In genomic region chr7:48424731-48425130, GRCh38 we compare ENCODE assay signal across 8 cellular contexts.
DNase-seq lines count a peak whose midpoint lies in the region; ATAC-seq and TF ChIP-seq lines count a peak whose summit lies in the region.

No MANE protein-coding gene starts in this region.

- H3K36me3 ChIP-seq in RWPE2 (ENCODE audit: low read depth) = no peaks in the 10 kb centered on the region

- H3K4me1 ChIP-seq in RWPE2 (ENCODE audit: insufficient read depth, poor library complexity, severe bottlenecking) = peaks cover 40% of the 10 kb centered on the region

- no peaks in the 10 kb centered on the region for H3K36me3 Mint-ChIP-seq in activated T-cell treated with anti-CD3 and anti-CD28 coated beads, Interleukin-2, amount 50 U/mL, for 24 hours (ENCODE audit: low read depth)

- no peaks in the 10 kb centered on the region for H3K4me1 Mint-ChIP-seq in activated T-cell treated with anti-CD3 and anti-CD28 coated beads, Interleukin-2, amount 50 U/mL, for 24 hours (ENCODE audit: low read depth)

- TF ChIP-seq CTCF in GM12873 (IDR thresholded peaks at IDR 0.05; ENCODE audit: insufficient read depth, low read depth, low read length, missing control alignments) = peak; percentile 54
- peak; percentile 79 for TF ChIP-seq CTCF in RWPE2 (IDR thresholded peaks at IDR 0.05; ENCODE audit: poor library complexity, severe bottlenecking)

- DNase-seq in RWPE2 (ENCODE audit: low spot score) (no peak), left lobe of liver (ENCODE audit: low spot score) (no peak), CD1c-positive myeloid dendritic cell (ENCODE audit: extremely low spot score) (no peak)
- DNase-seq in activated T-cell treated with anti-CD3 and anti-CD28 coated beads, Interleukin-2, amount 50 U/mL, for 24 hours = no peak
- DNase-seq in activated CD4-positive, CD25-positive, alpha-beta regulatory T cell (lab: John Stamatoyannopoulos, UW) = no peak

- ATAC-seq in HG03025 (IDR thresholded peaks at IDR 0.05; ENCODE audit: low FRiP score, unreplicated experiment) = peak; percentile 56
- no peak for ATAC-seq in RWPE2 (ENCODE audit: low read depth)
- ATAC-seq in left lobe of liver = peak; percentile 72
- no peak for ATAC-seq in GM18870 (IDR thresholded peaks at IDR 0.05; ENCODE audit: unreplicated experiment)

- H3K27ac ChIP-seq in RWPE2 (ENCODE audit: poor library complexity, severe bottlenecking) = no peak overlapping the region

- H3K27me3 Mint-ChIP-seq in activated T-cell treated with anti-CD3 and anti-CD28 coated beads, Interleukin-2, amount 50 U/mL, for 24 hours = no peaks in the 10 kb centered on the region

- no peaks in the 10 kb centered on the region for H3K9me3 Mint-ChIP-seq in activated T-cell treated with anti-CD3 and anti-CD28 coated beads, Interleukin-2, amount 50 U/mL, for 24 hours

- no peak overlapping the region for H3K27ac Mint-ChIP-seq in activated T-cell treated with anti-CD3 and anti-CD28 coated beads, Interleukin-2, amount 50 U/mL, for 24 hours

- no peak overlapping the region for H3K4me3 Mint-ChIP-seq in activated T-cell treated with anti-CD3 and anti-CD28 coated beads, Interleukin-2, amount 50 U/mL, for 24 hours

- no peaks in the 10 kb centered on the region for H3K27me3 ChIP-seq in RWPE2 (ENCODE audit: insufficient read depth, poor library complexity, severe bottlenecking)

- H3K9me3 ChIP-seq in RWPE2 (ENCODE audit: severe bottlenecking) = no peaks in the 10 kb centered on the region

- H3K4me3 ChIP-seq in RWPE2 (ENCODE audit: severe bottlenecking) = no peak overlapping the region

Comparison
In these comparisons a context has a peak if more than half of its experiments do, and no peak if none do; other contexts are left out.
1. ATAC-seq: peak in HG03025 (single experiment) and left lobe of liver (single experiment); none in RWPE2 (single experiment) and GM18870 (single experiment).